Comparison of ENCODE assay signal across 8 cellular contexts in genomic region chr1:110203021-110203661, GRCh38. TPM values are rescaled to one million over a fixed set of nuclear protein-coding genes. Genes with fewer than 3 reads are reported as not detected.
DNase-seq lines count a peak whose midpoint lies in the region; ATAC-seq and TF ChIP-seq lines count a peak whose summit lies in the region.

No MANE protein-coding gene starts in this region.

- no peak overlapping the region for H2BK12ac ChIP-seq in mesenchymal stem cell (ENCODE audit: low read length in 2 of 2)

- ATAC-seq in GM19395 (IDR thresholded peaks at IDR 0.05; ENCODE audit: unreplicated experiment): no peak

- H3K27ac ChIP-seq in C4-2B (peak overlapping the region; percentile 41), mesenchymal stem cell (ENCODE audit: low read length, poor library complexity, severe bottlenecking) (no peak overlapping the region)

- no peak overlapping the region for H4K91ac ChIP-seq in mesenchymal stem cell (ENCODE audit: low read length)

- H4K8ac ChIP-seq in mesenchymal stem cell (ENCODE audit: low read length): no peak overlapping the region

- no peak overlapping the region for H2BK5ac ChIP-seq in mesenchymal stem cell (ENCODE audit: low read depth, low read length, poor library complexity, severe bottlenecking)

- WGBS in mesenchymal stem cell: 0% methylated on average over 2 of the region's 6 CpGs

- peak overlapping the region; percentile 17 for H3K9ac ChIP-seq in mesenchymal stem cell (ENCODE audit: low read length)

- no peaks in the 10 kb centered on the region for H3K9me3 ChIP-seq in mesenchymal stem cell (ENCODE audit: control insufficient read depth, low read length)

- H3K4me3 ChIP-seq in mesenchymal stem cell (ENCODE audit: insufficient read depth in 1 of 2, low read depth in 1 of 2, low read length in 2 of 2): no peak overlapping the region

- POLR2A ChIA-PET in HEK293T (lab: Yijun Ruan, JAX): interaction anchor here (1.1 kb wide), 1 partner anchor 136 kb away, joined by 5 read pairs; the partner anchor contains the start of gene RBM15

- no peak overlapping the region for H3K18ac ChIP-seq in mesenchymal stem cell (ENCODE audit: low read depth in 1 of 2, low read length in 2 of 2)

- DNase-seq in HEK293T (ENCODE audit: extremely low spot score): peak; percentile 75
- DNase-seq in NCI-H526 treated with DMSO at 0.1 percent for 48 hours (lab: John Stamatoyannopoulos, UW): peak; percentile 66
- DNase-seq in activated CD4-positive, alpha-beta T cell treated with anti-CD3 and anti-CD28 coated beads for 48 hours: peak; percentile 81
- peak; percentile 42 to 61 for DNase-seq in dermis microvascular lymphatic vessel endothelial cell (ENCODE audit: low read depth in 2 of 2)
- DNase-seq in mesenchymal stem cell: peak; percentile 73
- DNase-seq in stimulated activated CD8-positive, alpha-beta memory T cell treated with anti-CD3 and anti-CD28 coated beads, Interleukin-7, amount 100 ng/mL, for 4 hours (ENCODE audit: low read depth in 2 of 2): peak; percentile 14 to 40

- CTCF ChIA-PET in HEK293T (lab: Yijun Ruan, JAX): interaction anchor here (0.5 to 13.6 kb wide), 18 partner anchors 10 to 295 kb away, joined by 3 to 382 read pairs (median 4); partner anchors contain the start of gene RBM15

- peaks cover 0 to 27% of the 10 kb centered on the region in 2 experiments for H3K27me3 ChIP-seq in mesenchymal stem cell (ENCODE audit: control insufficient read depth in 1 of 2, insufficient read depth in 1 of 2, low read length in 2 of 2)

- H3K14ac ChIP-seq in mesenchymal stem cell (ENCODE audit: low read length in 2 of 2): no peak overlapping the region

- no peak overlapping the region for H2AFZ ChIP-seq in mesenchymal stem cell (ENCODE audit: low read depth, low read length)

- no peak overlapping the region for H2BK15ac ChIP-seq in mesenchymal stem cell (ENCODE audit: low read depth, poor library complexity, severe bottlenecking)

- H3K23ac ChIP-seq in mesenchymal stem cell (ENCODE audit: low read length in 2 of 2): no peak overlapping the region

- no peaks in the 10 kb centered on the region for H3K79me1 ChIP-seq in mesenchymal stem cell (replicated peaks; ENCODE audit: low read length, poor library complexity, severe bottlenecking)

- no peak overlapping the region for H2BK120ac ChIP-seq in mesenchymal stem cell (ENCODE audit: low read depth, low read length)

- no peak overlapping the region for H2AK5ac ChIP-seq in mesenchymal stem cell (ENCODE audit: low read length, severe bottlenecking)

- H3K4me2 ChIP-seq in mesenchymal stem cell (ENCODE audit: low read length, poor library complexity, severe bottlenecking): no peak overlapping the region

- TF ChIP-seq CTCF in C4-2B (conservative IDR thresholded peaks at IDR 0.05): peak; percentile 93

- no peak overlapping the region for H3K4ac ChIP-seq in mesenchymal stem cell (ENCODE audit: low read depth in 1 of 2, low read length in 2 of 2)

- H3K36me3 ChIP-seq in mesenchymal stem cell (ENCODE audit: control insufficient read depth in 1 of 2, insufficient read depth in 2 of 2, low read depth in 1 of 2, low read length in 2 of 2): no peaks in the 10 kb centered on the region

- H3K4me1 ChIP-seq in mesenchymal stem cell (ENCODE audit: control insufficient read depth, insufficient read depth, low read depth, low read length): peaks cover 8% of the 10 kb centered on the region

TF ChIP-seq in HEK293T, 16 proteins besides CTCF, POLR2A, EP300 and RAD21:
- TF ChIP-seq CTBP1 (IDR thresholded peaks at IDR 0.05; ENCODE audit: borderline replicate concordance) (no peak), HDGF (IDR thresholded peaks at IDR 0.05; ENCODE audit: borderline replicate concordance) (no peak), FOXA1 (IDR thresholded peaks at IDR 0.05) (no peak), BHLHE40 (IDR thresholded peaks at IDR 0.05; ENCODE audit: borderline replicate concordance) (no peak)
- TF ChIP-seq, protein P1, sequence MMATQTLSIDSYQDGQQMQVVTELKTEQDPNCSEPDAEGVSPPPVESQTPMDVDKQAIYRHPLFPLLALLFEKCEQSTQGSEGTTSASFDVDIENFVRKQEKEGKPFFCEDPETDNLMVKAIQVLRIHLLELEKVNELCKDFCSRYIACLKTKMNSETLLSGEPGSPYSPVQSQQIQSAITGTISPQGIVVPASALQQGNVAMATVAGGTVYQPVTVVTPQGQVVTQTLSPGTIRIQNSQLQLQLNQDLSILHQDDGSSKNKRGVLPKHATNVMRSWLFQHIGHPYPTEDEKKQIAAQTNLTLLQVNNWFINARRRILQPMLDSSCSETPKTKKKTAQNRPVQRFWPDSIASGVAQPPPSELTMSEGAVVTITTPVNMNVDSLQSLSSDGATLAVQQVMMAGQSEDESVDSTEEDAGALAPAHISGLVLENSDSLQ (IDR thresholded peaks at IDR 0.05): no peak

RNA-seq across cellular contexts. Expression of gene KCNC4, which starts 7.0 kb away (rescaled TPM):
- 0.77 and 1.0 TPM in 2 replicates for total RNA-seq in dermis microvascular lymphatic vessel endothelial cell
- 0.17 TPM for polyA plus RNA-seq in mesenchymal stem cell (2013, experiment 1 of 2)
- 0.23 TPM for polyA plus RNA-seq in mesenchymal stem cell (2013, experiment 2 of 2)

RNA-seq across cellular contexts. Expression of gene SLC6A17, which starts 52.8 kb away (rescaled TPM):
- total RNA-seq in dermis microvascular lymphatic vessel endothelial cell: 2.4 and 2.7 TPM in 2 replicates
- 0.04 TPM for polyA plus RNA-seq in mesenchymal stem cell (2013, experiment 1 of 2)
- 0.04 TPM for polyA plus RNA-seq in mesenchymal stem cell (2013, experiment 2 of 2)

Comparison
In these comparisons a context has a peak if more than half of its experiments do, and no peak if none do; other contexts are left out.
1. DNase-seq: peak in every context shown above with its lines; median percentile 81 in activated CD4-positive, alpha-beta T cell treated with anti-CD3 and anti-CD28 coated beads for 48 hours; 75 in HEK293T; 73 in mesenchymal stem cell; 66 in NCI-H526 treated with DMSO at 0.1 percent for 48 hours; 52 in dermis microvascular lymphatic vessel endothelial cell; 27 in stimulated activated CD8-positive, alpha-beta memory T cell treated with anti-CD3 and anti-CD28 coated beads, Interleukin-7, amount 100 ng/mL, for 4 hours.